ENCODE assay signal across 8 cellular contexts in genomic region chr11:64186205-64187165, GRCh38. TPM values are rescaled to one million over a fixed set of nuclear protein-coding genes. Genes with fewer than 3 reads are reported as not detected.
DNase-seq lines count a peak whose midpoint lies in the region; ATAC-seq and TF ChIP-seq lines count a peak whose summit lies in the region.

No MANE protein-coding gene starts in this region.

- CTCF ChIA-PET in CD8-positive, alpha-beta memory T cell (lab: Charles Lee), result interaction anchor here (0.7 to 4.0 kb wide), 17 partner anchors 11 to 212 kb away, joined by 3 to 34 read pairs (median 4); partner anchors contain the start of genes COX8A, FERMT3, NUDT22 and TRPT1

- peak overlapping the region; percentile 83 to 99 (median 96) for H3K27ac Mint-ChIP-seq in CD8-positive, alpha-beta memory T cell
- peak overlapping the region in 5 of 6 donors; percentile 81 to 98 (median 97) for H3K27ac Mint-ChIP-seq in naive B cell

- ATAC-seq in naive B cell (ENCODE audit: low read depth in 2 of 2) (no peak), Right ventricle myocardium superior (ENCODE audit: poor library complexity) (no peak)

- peaks cover 28 to 46% (median 32%) of the 10 kb centered on the region in 3 donors for H3K4me1 Mint-ChIP-seq in CD8-positive, alpha-beta memory T cell
- peaks cover 21 to 40% (median 35%) of the 10 kb centered on the region in 3 donors for H3K4me1 Mint-ChIP-seq in naive B cell

- POLR2A ChIA-PET in CD8-positive, alpha-beta memory T cell (lab: Charles Lee), result interaction anchor here (0.6 to 4.9 kb wide), 14 partner anchors 19 to 385 kb away, joined by 3 to 53 read pairs (median 6); partner anchors contain the start of genes BAD, DNAJC4, FERMT3 and FKBP2

- intact Hi-C loops in Right ventricle myocardium superior (cut with DNase I) (no loop called here), esophagus squamous epithelium (cut with DNase I) (no loop called here)

- no peak overlapping the region for H3K27ac ChIP-seq in CD8-positive, alpha-beta memory T cell (ENCODE audit: low read depth, low read length)
- H3K27ac ChIP-seq in HL-60 (replicated peaks) (no peak overlapping the region; the same call in none of the 2 replicates), esophagus squamous epithelium (no peak overlapping the region)

- H3K9me3 Mint-ChIP-seq in CD8-positive, alpha-beta memory T cell, result no peaks in the 10 kb centered on the region
- no peaks in the 10 kb centered on the region for H3K9me3 Mint-ChIP-seq in naive B cell

- no peak overlapping the region for H3K4me3 ChIP-seq in CD8-positive, alpha-beta memory T cell (ENCODE audit: low read length)
- no peak overlapping the region for H3K4me3 ChIP-seq in HL-60 (replicated peaks; ENCODE audit: insufficient read depth, low read length)
- H3K4me3 ChIP-seq in esophagus squamous epithelium, result no peak overlapping the region

- H3K27me3 ChIP-seq in CD8-positive, alpha-beta memory T cell (ENCODE audit: insufficient read depth, low read length, poor library complexity, severe bottlenecking), result no peaks in the 10 kb centered on the region
- H3K27me3 ChIP-seq in HL-60 (ENCODE audit: insufficient read depth, poor library complexity, severe bottlenecking) (no peaks in the 10 kb centered on the region), esophagus squamous epithelium (no peaks in the 10 kb centered on the region)

- TF ChIP-seq CTCF in HL-60 (IDR thresholded peaks at IDR 0.05; ENCODE audit: insufficient read depth, low read length) (no peak), esophagus squamous epithelium (IDR thresholded peaks at IDR 0.05) (peak in 1 of 6 experiments; percentile 33)

- DNase-seq in CD8-positive, alpha-beta memory T cell, result peak in 3 of 5 donors; percentile 26 to 54 (median 45)
- DNase-seq in HL-60 (ENCODE audit: low read depth in 1 of 2, low spot score in 1 of 2), result peak; percentile 21 to 29
- DNase-seq in activated effector memory CD4-positive, alpha-beta T cell treated with anti-CD3 and anti-CD28 coated beads, Interleukin-2, amount 50 U/mL, for 16 hours, result peak; percentile 80
- no peak for DNase-seq in naive B cell
- no peak for DNase-seq in mesenteric fat pad (ENCODE audit: low spot score)
- DNase-seq in Right ventricle myocardium superior, result no peak
- no peak for DNase-seq in esophagus squamous epithelium (lab: John Stamatoyannopoulos, UW)
- DNase-seq in effector CD8-positive, alpha-beta T cell (lab: John Stamatoyannopoulos, UW), result no peak

- H3K4me3 Mint-ChIP-seq in CD8-positive, alpha-beta memory T cell, result peak overlapping the region in 5 of 7 donors; percentile 89 to 100 (median 94)
- peak overlapping the region in 7 of 8 donors; percentile 94 to 100 (median 99) for H3K4me3 Mint-ChIP-seq in naive B cell

- H3K36me3 Mint-ChIP-seq in CD8-positive, alpha-beta memory T cell, result peaks cover 0 to 16% (median 0%) of the 10 kb centered on the region in 3 donors
- no peaks in the 10 kb centered on the region for H3K36me3 Mint-ChIP-seq in naive B cell

- H3K4me1 ChIP-seq in CD8-positive, alpha-beta memory T cell (ENCODE audit: insufficient read depth, low read length), result peaks cover 27% of the 10 kb centered on the region
- peaks cover 20 to 39% (median 38%) of the 10 kb centered on the region in 3 donors for H3K4me1 ChIP-seq in esophagus squamous epithelium

- no peaks in the 10 kb centered on the region for H3K9me3 ChIP-seq in CD8-positive, alpha-beta memory T cell (ENCODE audit: low read length)
- H3K9me3 ChIP-seq in esophagus squamous epithelium, result no peaks in the 10 kb centered on the region

- WGBS in esophagus squamous epithelium, 2 donors, result 1% methylated on average over 10 to 28 of the region's 90 CpGs

- peaks cover 0 to 5% of the 10 kb centered on the region in 2 donors for H3K27me3 Mint-ChIP-seq in CD8-positive, alpha-beta memory T cell
- no peaks in the 10 kb centered on the region for H3K27me3 Mint-ChIP-seq in naive B cell

- H3K36me3 ChIP-seq in CD8-positive, alpha-beta memory T cell (ENCODE audit: insufficient read depth, low read length), result no peaks in the 10 kb centered on the region
- peaks cover 0 to 29% (median 0%) of the 10 kb centered on the region in 3 donors for H3K36me3 ChIP-seq in esophagus squamous epithelium

- TF ChIP-seq POLR2A in esophagus squamous epithelium (IDR thresholded peaks at IDR 0.05), result peak in 2 of 4 donors; percentile 10 to 58

RNA-seq across cellular contexts. Expression of gene STIP1, which starts 0.5 kb away (rescaled TPM):
- total RNA-seq in CD8-positive, alpha-beta memory T cell, result 100 to 1,000 TPM; 457 to 461 TPM
- polyA plus RNA-seq in CD8-positive, alpha-beta memory T cell, result 108 TPM
- polyA plus RNA-seq in naive B cell (ENCODE audit: low read depth in 6 of 6), result 10 to 100 TPM; 26.3 to 92.4 (median 63.3) TPM
- 113 TPM for total RNA-seq in mesenteric fat pad
- 116 TPM for total RNA-seq in Right ventricle myocardium superior
- total RNA-seq in esophagus squamous epithelium, result 100 to 1,000 TPM in 2 of 4 donors, 10 to 100 TPM in 2; 81.6 to 116 (median 104) TPM

RNA-seq across cellular contexts. Expression of gene FERMT3, which starts 20.0 kb away (rescaled TPM):
- 100 to 1,000 TPM; 205 to 213 TPM for total RNA-seq in CD8-positive, alpha-beta memory T cell
- 206 TPM for polyA plus RNA-seq in CD8-positive, alpha-beta memory T cell
- polyA plus RNA-seq in naive B cell (ENCODE audit: low read depth in 6 of 6), result 100 to 1,000 TPM in 5 of 6 donors, 10 to 100 TPM in 1; 98.6 to 148 (median 118) TPM
- total RNA-seq in mesenteric fat pad, result 58.9 TPM
- total RNA-seq in Right ventricle myocardium superior, result 6.0 TPM
- 10 to 100 TPM in 2 of 4 donors, 1 to 10 TPM in 2; 3.8 to 16.9 (median 10.6) TPM for total RNA-seq in esophagus squamous epithelium

RNA-seq across cellular contexts. Expression of gene MACROD1, which starts 20.6 kb away (rescaled TPM):
- 10 to 100 TPM; 19.6 to 25.5 TPM for total RNA-seq in CD8-positive, alpha-beta memory T cell
- 9.2 TPM for polyA plus RNA-seq in CD8-positive, alpha-beta memory T cell
- polyA plus RNA-seq in naive B cell (ENCODE audit: low read depth in 6 of 6), result 1 to 10 TPM; 1.5 to 7.0 (median 3.2) TPM
- total RNA-seq in mesenteric fat pad (19.5 TPM), Right ventricle myocardium superior (124 TPM), esophagus squamous epithelium (10 to 100 TPM; 10.4 to 31.5 (median 19.5) TPM)

RNA-seq across cellular contexts. Expression of gene TRPT1, which starts 39.5 kb away (rescaled TPM):
- 10 to 100 TPM; 28.3 to 31.5 TPM for total RNA-seq in CD8-positive, alpha-beta memory T cell
- 47.6 TPM for polyA plus RNA-seq in CD8-positive, alpha-beta memory T cell
- polyA plus RNA-seq in naive B cell (ENCODE audit: low read depth in 6 of 6), result 10 to 100 TPM; 60.7 to 97.6 (median 86.0) TPM
- total RNA-seq in mesenteric fat pad (32.7 TPM), Right ventricle myocardium superior (79.8 TPM), esophagus squamous epithelium (10 to 100 TPM; 23.9 to 68.7 (median 45.8) TPM)

RNA-seq across cellular contexts. Expression of gene NUDT22, which starts 39.6 kb away (rescaled TPM):
- total RNA-seq in CD8-positive, alpha-beta memory T cell, result 10 to 100 TPM; 75.3 to 78.6 TPM
- 51.6 TPM for polyA plus RNA-seq in CD8-positive, alpha-beta memory T cell
- 10 to 100 TPM; 43.6 to 96.6 (median 62.6) TPM for polyA plus RNA-seq in naive B cell (ENCODE audit: low read depth in 6 of 6)
- 45.8 TPM for total RNA-seq in mesenteric fat pad
- total RNA-seq in Right ventricle myocardium superior, result 60.8 TPM
- 10 to 100 TPM; 44.0 to 60.1 (median 50.7) TPM for total RNA-seq in esophagus squamous epithelium

Comparison
In these comparisons a context has a peak if more than half of its experiments do, and no peak if none do; other contexts are left out.
1. DNase-seq: peak in CD8-positive, alpha-beta memory T cell (3 of 5), HL-60 (2 of 2) and activated effector memory CD4-positive, alpha-beta T cell treated with anti-CD3 and anti-CD28 coated beads, Interleukin-2, amount 50 U/mL, for 16 hours (single experiment); none in naive B cell (single experiment), mesenteric fat pad (single experiment), Right ventricle myocardium superior (single experiment), esophagus squamous epithelium (single experiment) and effector CD8-positive, alpha-beta T cell (single experiment).